9 cellular contexts compared by ENCODE assay signal in genomic region chr19:18379803-18380747, GRCh38. TPM values are rescaled to one million over a fixed set of nuclear protein-coding genes. Genes with fewer than 3 reads are reported as not detected.
DNase-seq lines count a peak whose midpoint lies in the region; ATAC-seq and TF ChIP-seq lines count a peak whose summit lies in the region.
"Had no signal": no experiment of that assay in that cellular context is flagged by ENCODE, and none has a peak within 500 bp of the region (broad histone marks: within the 10 kb centered on the region; RNA-seq: fewer than 3 reads in every experiment).

No MANE protein-coding gene starts in this region.

- intact Hi-C loops in A673 (cut with micrococcal nuclease; ENCODE audit: unreplicated experiment) (no loop called here), MCF 10A (cut with micrococcal nuclease) (no loop called here)

- H3K27ac ChIP-seq in A673 (ENCODE audit: low read depth, low read length, poor library complexity, severe bottlenecking), result peak overlapping the region; percentile 54

- POLR2A ChIA-PET in A673 (lab: Charles Lee; ENCODE audit: low non-redundant PET), result interaction anchor here (0.6 kb wide), 1 partner anchor 14 kb away, joined by 5 read pairs; no protein-coding TSS in a partner anchor
- POLR2A ChIA-PET in MCF 10A (lab: Yijun Ruan, JAX), result no interaction called here

- CTCF ChIA-PET in A673 (lab: Charles Lee), result interaction anchor here (0.6 to 1.3 kb wide), 2 partner anchors 9 to 172 kb away, joined by 4 to 5 read pairs; no protein-coding TSS in a partner anchor
- CTCF ChIA-PET in MCF 10A (lab: Yijun Ruan, JAX), result interaction anchor here (0.6 to 1.5 kb wide), 5 partner anchors 10 to 486 kb away, joined by 3 to 5 read pairs (median 4); no protein-coding TSS in a partner anchor
- CTCF ChIA-PET in activated CD8-positive, alpha-beta memory T cell treated with anti-CD3 and anti-CD28 coated beads, Interleukin-2, amount 10 ng/mL, durations not matched to agents 7 days and 5 days (lab: Charles Lee), result interaction anchor here (0.7 to 15.3 kb wide), 4 partner anchors 9 to 100 kb away, joined by 3 to 278 read pairs (median 6); partner anchors contain the start of gene SSBP4

- no peaks in the 10 kb centered on the region for H3K27me3 Mint-ChIP-seq in MCF 10A (ENCODE audit: insufficient read depth, unreplicated experiment)
- peaks cover 8% of the 10 kb centered on the region for H3K27me3 Mint-ChIP-seq in activated CD8-positive, alpha-beta memory T cell treated with anti-CD3 and anti-CD28 coated beads, Interleukin-2, amount 10 ng/mL, durations not matched to agents 7 days and 5 days

- peaks cover 4% of the 10 kb centered on the region for H3K36me3 Mint-ChIP-seq in MCF 10A (ENCODE audit: insufficient read depth, unreplicated experiment)
- no peaks in the 10 kb centered on the region for H3K36me3 Mint-ChIP-seq in activated CD8-positive, alpha-beta memory T cell treated with anti-CD3 and anti-CD28 coated beads, Interleukin-2, amount 10 ng/mL, durations not matched to agents 7 days and 5 days

- no TSS peak for BruUV-seq in A673 (replicated peaks; lab: Mats Ljungman, UMichigan)
- no TSS peak for BruUV-seq in MCF 10A (replicated peaks; lab: Mats Ljungman, UMichigan)

- no peaks in the 10 kb centered on the region for H3K27me3 ChIP-seq in A673 (replicated peaks; ENCODE audit: insufficient read depth, low read depth, low read length, poor library complexity)

- no peak overlapping the region for H3K4me3 Mint-ChIP-seq in MCF 10A (ENCODE audit: unreplicated experiment)
- H3K4me3 Mint-ChIP-seq in activated CD8-positive, alpha-beta memory T cell treated with anti-CD3 and anti-CD28 coated beads, Interleukin-2, amount 10 ng/mL, durations not matched to agents 7 days and 5 days, result no peak overlapping the region

- no peaks in the 10 kb centered on the region for H3K9me3 ChIP-seq in A673 (ENCODE audit: low read depth, low read length, poor library complexity, severe bottlenecking)

- H3K4me1 Mint-ChIP-seq in MCF 10A (ENCODE audit: insufficient read depth, unreplicated experiment), result peaks cover 10% of the 10 kb centered on the region
- H3K4me1 Mint-ChIP-seq in activated CD8-positive, alpha-beta memory T cell treated with anti-CD3 and anti-CD28 coated beads, Interleukin-2, amount 10 ng/mL, durations not matched to agents 7 days and 5 days, result peaks cover 2% of the 10 kb centered on the region

- no peak for DNase-seq in A673 (ENCODE audit: low spot score)
- peak; percentile 96 for DNase-seq in M059J (ENCODE audit: low read depth)
- peak; percentile 60 for DNase-seq in MCF 10A (ENCODE audit: unreplicated experiment)
- peak; percentile 53 to 95 for DNase-seq in lung microvascular endothelial cell (ENCODE audit: low read depth in 2 of 2)
- DNase-seq in activated CD8-positive, alpha-beta memory T cell treated with anti-CD3 and anti-CD28 coated beads, Interleukin-2, amount 10 ng/mL, durations not matched to agents 7 days and 5 days, result no peak
- DNase-seq in cerebellar cortex (ENCODE audit: low spot score), result no peak
- no peak for DNase-seq in DMS114 treated with DMSO at 0.1 percent for 48 hours (lab: John Stamatoyannopoulos, UW; ENCODE audit: unreplicated experiment)

- no peak overlapping the region for H3K27ac Mint-ChIP-seq in MCF 10A (ENCODE audit: low read depth, unreplicated experiment)
- H3K27ac Mint-ChIP-seq in activated CD8-positive, alpha-beta memory T cell treated with anti-CD3 and anti-CD28 coated beads, Interleukin-2, amount 10 ng/mL, durations not matched to agents 7 days and 5 days, result no peak overlapping the region

- H3K9me3 Mint-ChIP-seq in MCF 10A (ENCODE audit: unreplicated experiment), result no peaks in the 10 kb centered on the region
- no peaks in the 10 kb centered on the region for H3K9me3 Mint-ChIP-seq in activated CD8-positive, alpha-beta memory T cell treated with anti-CD3 and anti-CD28 coated beads, Interleukin-2, amount 10 ng/mL, durations not matched to agents 7 days and 5 days (ENCODE audit: low read depth)

- ATAC-seq in activated CD8-positive, alpha-beta memory T cell treated with anti-CD3 and anti-CD28 coated beads, Interleukin-2, amount 10 ng/mL, durations not matched to agents 7 days and 5 days, result no peak
- ATAC-seq in GM21515 (IDR thresholded peaks at IDR 0.05; ENCODE audit: unreplicated experiment), result no peak

- H3K36me3 ChIP-seq in A673 (ENCODE audit: insufficient read depth, low read length, poor library complexity, severe bottlenecking), result no peaks in the 10 kb centered on the region

- no peak overlapping the region for H3K4me3 ChIP-seq in A673 (ENCODE audit: low read depth, low read length, poor library complexity, severe bottlenecking)

- H3K4me1 ChIP-seq in A673 (ENCODE audit: insufficient read depth, low read length, poor library complexity, severe bottlenecking), result peaks cover 5% of the 10 kb centered on the region

- TF ChIP-seq CTCF in A673 (conservative IDR thresholded peaks at IDR 0.05; ENCODE audit: low read depth, low read length) (no peak), MCF 10A (IDR thresholded peaks at IDR 0.05; ENCODE audit: unreplicated experiment) (no peak)

RNA-seq across cellular contexts. Expression of gene GDF15, which starts 5.9 kb away (rescaled TPM):
- 4.0 and 4.7 TPM in 2 replicates for total RNA-seq in A673 (2021)
- 3.3 and 5.4 TPM in 2 replicates for total RNA-seq in M059J (2014; rRNA removed; shearing (Covaris generic))
- 193 and 288 TPM in 2 replicates for total RNA-seq in MCF 10A (2022)
- 70.0 and 104 TPM in 2 replicates for total RNA-seq in lung microvascular endothelial cell
- not detected for total RNA-seq in activated CD8-positive, alpha-beta memory T cell treated with anti-CD3 and anti-CD28 coated beads, Interleukin-2, amount 10 ng/mL, durations not matched to agents 7 days and 5 days

RNA-seq across cellular contexts. Expression of gene LRRC25, which starts 17.3 kb away (rescaled TPM):
- total RNA-seq in A673 (2021) (not detected in 2 replicates), MCF 10A (2022) (not detected in 2 replicates), lung microvascular endothelial cell (not detected in 2 replicates)
- not detected in 2 replicates for total RNA-seq in M059J (2014; rRNA removed; shearing (Covaris generic))
- under 1 TPM in 1 of 2 experiments, not detected in 1; 0.12 TPM for total RNA-seq in activated CD8-positive, alpha-beta memory T cell treated with anti-CD3 and anti-CD28 coated beads, Interleukin-2, amount 10 ng/mL, durations not matched to agents 7 days and 5 days
- total RNA-seq: pulmonary artery endothelial cell had no signal

RNA-seq across cellular contexts. Expression of gene SSBP4, which starts 39.1 kb away (rescaled TPM):
- total RNA-seq in A673 (2021), result 242 and 248 TPM in 2 replicates
- total RNA-seq in M059J (2014; rRNA removed; shearing (Covaris generic)), result 55.3 and 61.9 TPM in 2 replicates
- 22.3 and 26.3 TPM in 2 replicates for total RNA-seq in MCF 10A (2022)
- total RNA-seq in lung microvascular endothelial cell, result 44.0 and 45.8 TPM in 2 replicates
- 100 to 1,000 TPM; 197 to 247 TPM for total RNA-seq in activated CD8-positive, alpha-beta memory T cell treated with anti-CD3 and anti-CD28 coated beads, Interleukin-2, amount 10 ng/mL, durations not matched to agents 7 days and 5 days

RNA-seq across cellular contexts. Expression of gene PGPEP1, which starts 39.7 kb away (rescaled TPM):
- total RNA-seq in A673 (2021) (15.8 and 23.0 TPM in 2 replicates), MCF 10A (2022) (6.5 and 11.9 TPM in 2 replicates), lung microvascular endothelial cell (12.1 and 14.8 TPM in 2 replicates)
- total RNA-seq in M059J (2014; rRNA removed; shearing (Covaris generic)), result 10.3 and 13.5 TPM in 2 replicates
- 10 to 100 TPM; 35.5 to 44.7 TPM for total RNA-seq in activated CD8-positive, alpha-beta memory T cell treated with anti-CD3 and anti-CD28 coated beads, Interleukin-2, amount 10 ng/mL, durations not matched to agents 7 days and 5 days

RNA-seq across cellular contexts. Expression of gene LSM4, which starts 57.2 kb away (rescaled TPM):
- 252 and 262 TPM in 2 replicates for total RNA-seq in A673 (2021)
- 314 and 393 TPM in 2 replicates for total RNA-seq in M059J (2014; rRNA removed; shearing (Covaris generic))
- 172 and 193 TPM in 2 replicates for total RNA-seq in MCF 10A (2022)
- total RNA-seq in lung microvascular endothelial cell, result 86.1 and 110 TPM in 2 replicates
- total RNA-seq in activated CD8-positive, alpha-beta memory T cell treated with anti-CD3 and anti-CD28 coated beads, Interleukin-2, amount 10 ng/mL, durations not matched to agents 7 days and 5 days, result 100 to 1,000 TPM; 209 to 236 TPM

Comparison
In these comparisons a context has a peak if more than half of its experiments do, and no peak if none do; other contexts are left out.
1. DNase-seq: peak in M059J (single experiment), MCF 10A (single experiment) and lung microvascular endothelial cell (2 of 2); none in A673 (single experiment), activated CD8-positive, alpha-beta memory T cell treated with anti-CD3 and anti-CD28 coated beads, Interleukin-2, amount 10 ng/mL, durations not matched to agents 7 days and 5 days (single experiment), cerebellar cortex (single experiment) and DMS114 treated with DMSO at 0.1 percent for 48 hours (single experiment).
2. RNA of gene GDF15, which starts 5.9 kb away (total RNA-seq): 193 to 288 TPM in MCF 10A and 70.0 to 104 TPM in lung microvascular endothelial cell; 4.0 to 4.7 TPM in A673, 3.3 to 5.4 TPM in M059J and not detected in activated CD8-positive, alpha-beta memory T cell treated with anti-CD3 and anti-CD28 coated beads, Interleukin-2, amount 10 ng/mL, durations not matched to agents 7 days and 5 days; every median in the first group is over 10 times any median in the second.